Comparison of ENCODE assay signal across 9 cellular contexts in the genomic region with DNA sequence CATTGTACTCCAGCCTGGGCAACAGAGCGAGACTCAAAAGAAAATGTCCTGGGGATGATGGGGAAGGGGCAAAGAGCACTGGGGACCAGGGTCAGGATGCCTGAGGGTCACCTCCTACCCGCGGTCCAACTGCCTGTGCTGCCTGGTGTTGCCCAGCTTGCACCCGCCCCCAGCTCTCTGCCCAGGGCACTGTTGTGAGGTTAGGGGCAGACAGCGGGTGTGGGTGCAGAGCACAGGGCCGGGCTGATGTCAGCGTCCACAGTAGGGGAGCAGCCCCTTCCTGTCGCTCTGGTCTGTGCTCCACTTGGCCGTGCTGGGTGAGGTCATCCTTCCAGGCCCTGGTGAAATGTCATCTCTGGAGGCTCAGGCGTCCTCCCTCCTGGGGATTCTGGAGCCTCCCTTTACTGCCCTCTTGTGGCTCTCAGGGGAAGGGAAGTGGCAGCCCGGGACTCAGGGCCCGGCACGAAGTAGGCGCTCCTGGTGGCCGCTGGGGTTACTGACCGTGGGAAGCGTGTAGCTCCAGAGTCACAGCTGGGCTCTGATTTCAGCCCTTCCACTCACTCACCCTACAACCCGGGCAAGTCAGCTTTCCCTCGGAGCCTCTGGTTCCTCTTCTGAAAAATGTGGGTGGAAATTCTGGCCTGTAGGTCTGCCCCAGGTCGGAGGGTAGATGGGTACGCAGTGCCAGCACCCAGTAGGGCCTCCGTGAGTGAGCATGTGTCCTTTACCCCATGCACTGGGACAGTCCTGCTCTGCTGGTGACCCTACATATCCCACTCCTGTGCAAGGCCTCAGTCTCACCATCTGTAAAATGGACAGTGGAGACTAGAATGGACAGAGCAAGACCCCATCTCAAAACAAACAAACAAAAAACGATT. TPM values are rescaled to one million over a fixed set of nuclear protein-coding genes. Genes with fewer than 3 reads are reported as not detected.
DNase-seq lines count a peak whose midpoint lies in the region; ATAC-seq, FAIRE-seq and TF ChIP-seq lines count a peak whose summit lies in the region.
"Had no signal": no experiment of that assay in that cellular context is flagged by ENCODE, and none has a peak within 500 bp of the region (broad histone marks: within the 10 kb centered on the region; RNA-seq: fewer than 3 reads in every experiment).

No MANE protein-coding gene starts in this region.

- peaks cover 22% of the 10 kb centered on the region for H3K4me1 Mint-ChIP-seq in type B pancreatic cell (ENCODE audit: unreplicated experiment)

- TF ChIP-seq POLR2A in gastroesophageal sphincter (IDR thresholded peaks at IDR 0.05): no peak

- TF ChIP-seq EP300 in gastroesophageal sphincter (IDR thresholded peaks at IDR 0.05): no peak

- H3K27me3 ChIP-seq in SJCRH30 (no peaks in the 10 kb centered on the region), gastroesophageal sphincter (peaks cover 12% of the 10 kb centered on the region), pancreas (no peaks in the 10 kb centered on the region)

- FAIRE-seq in pancreas (lab: Jason Lieb, UNC): no peak
- FAIRE-seq: islet of Langerhans had no signal

- peak in 3 of 4 experiments; percentile 85 to 94 (median 88) for TF ChIP-seq CTCF in gastroesophageal sphincter (IDR thresholded peaks at IDR 0.05)
- TF ChIP-seq CTCF in pancreas (IDR thresholded peaks at IDR 0.05): peak; percentile 97 to 98 (median 98)
- peak; percentile 98 for TF ChIP-seq CTCF in type B pancreatic cell (conservative IDR thresholded peaks at IDR 0.05)

- H3K36me3 Mint-ChIP-seq in type B pancreatic cell: no peaks in the 10 kb centered on the region

- H3K4me3 ChIP-seq in SJCRH30 (no peak overlapping the region), gastroesophageal sphincter (no peak overlapping the region), pancreas (no peak overlapping the region)

- H3K36me3 ChIP-seq in SJCRH30: no peaks in the 10 kb centered on the region
- no peaks in the 10 kb centered on the region for H3K36me3 ChIP-seq in gastroesophageal sphincter
- no peaks in the 10 kb centered on the region for H3K36me3 ChIP-seq in pancreas

- WGBS in gastroesophageal sphincter (ENCODE audit: low coverage in 1 of 2), 2 donors: 27 to 33% methylated on average over 3 to 6 of the region's 23 CpGs
- 24 to 26% methylated on average over 20 to 23 of the region's 23 CpGs for WGBS in pancreas, 2 donors

- no peak overlapping the region for H3K27ac ChIP-seq in SJCRH30
- H3K27ac ChIP-seq in gastroesophageal sphincter: peak overlapping the region in 1 of 4 donors; percentile 12
- H3K27ac ChIP-seq in pancreas: no peak overlapping the region

- no peaks in the 10 kb centered on the region for H3K27me3 Mint-ChIP-seq in type B pancreatic cell

- peak overlapping the region; percentile 34 for H3K4me3 Mint-ChIP-seq in type B pancreatic cell

- H3K27ac Mint-ChIP-seq in type B pancreatic cell: peak overlapping the region; percentile 76

- H3K9me3 ChIP-seq in SJCRH30 (replicated peaks): no peaks in the 10 kb centered on the region
- H3K9me3 ChIP-seq in gastroesophageal sphincter: no peaks in the 10 kb centered on the region
- no peaks in the 10 kb centered on the region for H3K9me3 ChIP-seq in pancreas

- intact Hi-C loops in pancreas (cut with DNase I): no loop called here

- H3K9me3 Mint-ChIP-seq in type B pancreatic cell: no peaks in the 10 kb centered on the region

- DNase-seq in DMS 273 (lab: John Stamatoyannopoulos, UW; ENCODE audit: unreplicated experiment): peak; percentile 93
- DNase-seq in Kasumi-1 (lab: John Stamatoyannopoulos, UW): peak; percentile 89
- peak; percentile 92 to 96 for DNase-seq in SJCRH30
- DNase-seq in activated gamma-delta T cell treated with anti-CD3 and anti-CD28 coated beads, Interleukin-2, amount 50 U/mL, for 16 hours (ENCODE audit: low read depth): peak; percentile 73
- peak; percentile 71 to 93 (median 85) for DNase-seq in pancreas
- DNase-seq in type B pancreatic cell (ENCODE audit: extremely low spot score, unreplicated experiment): peak; percentile 85

- peak; percentile 62 for ATAC-seq in GM21528 (IDR thresholded peaks at IDR 0.05; ENCODE audit: low FRiP score, unreplicated experiment)
- peak; percentile 90 for ATAC-seq in gastroesophageal sphincter
- peak; percentile 94 to 98 (median 97) for ATAC-seq in pancreas

- peaks cover 32% of the 10 kb centered on the region for H3K4me1 ChIP-seq in SJCRH30
- H3K4me1 ChIP-seq in gastroesophageal sphincter: peaks cover 0 to 19% (median 0%) of the 10 kb centered on the region in 3 donors
- H3K4me1 ChIP-seq in pancreas: no peaks in the 10 kb centered on the region

RNA-seq across cellular contexts. Expression of gene PRR5, which starts 17.3 kb away (rescaled TPM):
- total RNA-seq in SJCRH30 (2014; rRNA removed; shearing (Covaris generic)): 41.6 and 43.7 TPM in 2 replicates
- total RNA-seq in gastroesophageal sphincter (1 to 10 TPM; 4.2 to 9.8 (median 7.1) TPM), pancreas (10 to 100 TPM in 3 of 6 donors, 1 to 10 TPM in 3; 7.0 to 10.7 (median 10.0) TPM), type B pancreatic cell (ENCODE audit: low replicate concordance) (21.2 and 30.8 TPM in 2 replicates)
- polyA plus RNA-seq in pancreas: 10 to 100 TPM; 12.7 to 23.0 TPM
